ENCODE assay signal across 25 cellular contexts in genomic region chr3:18670755-18671154, GRCh38.
DNase-seq lines count a peak whose midpoint lies in the region; ATAC-seq lines count a peak whose summit lies in the region.
"Had no signal": no experiment of that assay in that cellular context is flagged by ENCODE, and none has a peak within 500 bp of the region (broad histone marks: within the 10 kb centered on the region; RNA-seq: fewer than 3 reads in every experiment).

No MANE protein-coding gene starts in this region.

- peak overlapping the region; percentile 34 for H3K4me3 Mint-ChIP-seq in activated CD4-positive, alpha-beta T cell treated with anti-CD3 and anti-CD28 coated beads for 36 hours
- no peak overlapping the region for H3K4me3 Mint-ChIP-seq in activated naive CD4-positive, alpha-beta T cell treated with anti-CD3 and anti-CD28 coated beads, Interleukin-2, amount 10 ng/mL, durations not matched to agents 7 days and 5 days
- H3K4me3 Mint-ChIP-seq in activated T-helper 1 cell treated with anti-CD3 and anti-CD28 coated beads, Interleukin-12 subunit alpha, Interleukin-12 subunit beta, Interleukin-2, Interleukin-4 antibody, amounts not matched to agents 30 ng/mL and 10 ng/mL and 1 ng/mL, durations not matched to agents 14 hours and 24 hours and 36 hours: peak overlapping the region; percentile 40
- H3K4me3 Mint-ChIP-seq in stimulated activated effector memory CD8-positive, alpha-beta T cell treated with anti-CD3 and anti-CD28 coated beads, Interleukin-12 subunit alpha, Interleukin-12 subunit beta, amount 100 ng/mL, for 72 hours: peak overlapping the region; percentile 40
- H3K4me3 Mint-ChIP-seq: B cell; CD8-positive, alpha-beta memory T cell had no signal

- H3K9me3 Mint-ChIP-seq in activated CD4-positive, alpha-beta T cell treated with anti-CD3 and anti-CD28 coated beads for 36 hours (ENCODE audit: low read depth): peaks cover 3% of the 10 kb centered on the region
- H3K9me3 Mint-ChIP-seq in activated naive CD4-positive, alpha-beta T cell treated with anti-CD3 and anti-CD28 coated beads, Interleukin-2, amount 10 ng/mL, durations not matched to agents 7 days and 5 days: peaks cover 7% of the 10 kb centered on the region
- H3K9me3 Mint-ChIP-seq in activated T-helper 1 cell treated with anti-CD3 and anti-CD28 coated beads, Interleukin-12 subunit alpha, Interleukin-12 subunit beta, Interleukin-2, Interleukin-4 antibody, amounts not matched to agents 30 ng/mL and 10 ng/mL and 1 ng/mL, durations not matched to agents 14 hours and 24 hours and 36 hours: peaks cover 10% of the 10 kb centered on the region
- H3K9me3 Mint-ChIP-seq in stimulated activated effector memory CD8-positive, alpha-beta T cell treated with anti-CD3 and anti-CD28 coated beads, Interleukin-12 subunit alpha, Interleukin-12 subunit beta, amount 100 ng/mL, for 72 hours: peaks cover 5% of the 10 kb centered on the region
- H3K9me3 Mint-ChIP-seq: CD8-positive, alpha-beta memory T cell had no signal

- H3K27me3 Mint-ChIP-seq in activated CD4-positive, alpha-beta T cell treated with anti-CD3 and anti-CD28 coated beads for 36 hours: no peaks in the 10 kb centered on the region
- H3K27me3 Mint-ChIP-seq in activated naive CD4-positive, alpha-beta T cell treated with anti-CD3 and anti-CD28 coated beads, Interleukin-2, amount 10 ng/mL, durations not matched to agents 7 days and 5 days: no peaks in the 10 kb centered on the region
- H3K27me3 Mint-ChIP-seq in activated T-helper 1 cell treated with anti-CD3 and anti-CD28 coated beads, Interleukin-12 subunit alpha, Interleukin-12 subunit beta, Interleukin-2, Interleukin-4 antibody, amounts not matched to agents 30 ng/mL and 10 ng/mL and 1 ng/mL, durations not matched to agents 14 hours and 24 hours and 36 hours (ENCODE audit: insufficient read depth): no peaks in the 10 kb centered on the region
- H3K27me3 Mint-ChIP-seq: B cell; CD8-positive, alpha-beta memory T cell had no signal

- CTCF ChIA-PET in activated CD4-positive, alpha-beta T cell treated with anti-CD3 and anti-CD28 coated beads for 36 hours (lab: Charles Lee): interaction anchor here (1.3 to 3.0 kb wide), 5 partner anchors 8 to 88 kb away, joined by 3 to 12 read pairs (median 6); no protein-coding TSS in a partner anchor
- CTCF ChIA-PET in activated naive CD4-positive, alpha-beta T cell treated with anti-CD3 and anti-CD28 coated beads, Interleukin-2, amount 10 ng/mL, durations not matched to agents 7 days and 5 days (lab: Charles Lee): interaction anchor here (0.9 to 1.3 kb wide), 2 partner anchors 11 to 62 kb away, joined by 3 to 4 read pairs; no protein-coding TSS in a partner anchor

- intact Hi-C loops in activated CD4-positive, alpha-beta T cell treated with anti-CD3 and anti-CD28 coated beads for 36 hours (cut with DNase I, micrococcal nuclease): loop anchor here in 1 of 2 experiments (1.0 to 10.0 kb wide), 2 partner anchors 9 to 314 kb away; no protein-coding TSS in a partner anchor
- intact Hi-C loops in activated T-helper 1 cell treated with anti-CD3 and anti-CD28 coated beads, Interleukin-12 subunit alpha, Interleukin-12 subunit beta, Interleukin-2, Interleukin-4 antibody, amounts not matched to agents 30 ng/mL and 10 ng/mL and 1 ng/mL, durations not matched to agents 14 hours and 24 hours and 36 hours (cut with micrococcal nuclease): no loop called here

- peaks cover 11% of the 10 kb centered on the region for H3K36me3 Mint-ChIP-seq in activated CD4-positive, alpha-beta T cell treated with anti-CD3 and anti-CD28 coated beads for 36 hours (ENCODE audit: low read depth)
- H3K36me3 Mint-ChIP-seq in activated naive CD4-positive, alpha-beta T cell treated with anti-CD3 and anti-CD28 coated beads, Interleukin-2, amount 10 ng/mL, durations not matched to agents 7 days and 5 days: peaks cover 8% of the 10 kb centered on the region
- H3K36me3 Mint-ChIP-seq in activated T-helper 1 cell treated with anti-CD3 and anti-CD28 coated beads, Interleukin-12 subunit alpha, Interleukin-12 subunit beta, Interleukin-2, Interleukin-4 antibody, amounts not matched to agents 30 ng/mL and 10 ng/mL and 1 ng/mL, durations not matched to agents 14 hours and 24 hours and 36 hours (ENCODE audit: low read depth): peaks cover 11% of the 10 kb centered on the region
- H3K36me3 Mint-ChIP-seq in stimulated activated effector memory CD8-positive, alpha-beta T cell treated with anti-CD3 and anti-CD28 coated beads, Interleukin-12 subunit alpha, Interleukin-12 subunit beta, amount 100 ng/mL, for 72 hours: no peaks in the 10 kb centered on the region
- H3K36me3 Mint-ChIP-seq: CD8-positive, alpha-beta memory T cell had no signal

- H3K27ac Mint-ChIP-seq in activated CD4-positive, alpha-beta T cell treated with anti-CD3 and anti-CD28 coated beads for 36 hours: peak overlapping the region; percentile 82
- peak overlapping the region; percentile 56 for H3K27ac Mint-ChIP-seq in activated naive CD4-positive, alpha-beta T cell treated with anti-CD3 and anti-CD28 coated beads, Interleukin-2, amount 10 ng/mL, durations not matched to agents 7 days and 5 days
- peak overlapping the region; percentile 72 for H3K27ac Mint-ChIP-seq in activated T-helper 1 cell treated with anti-CD3 and anti-CD28 coated beads, Interleukin-12 subunit alpha, Interleukin-12 subunit beta, Interleukin-2, Interleukin-4 antibody, amounts not matched to agents 30 ng/mL and 10 ng/mL and 1 ng/mL, durations not matched to agents 14 hours and 24 hours and 36 hours
- H3K27ac Mint-ChIP-seq in stimulated activated effector memory CD8-positive, alpha-beta T cell treated with anti-CD3 and anti-CD28 coated beads, Interleukin-12 subunit alpha, Interleukin-12 subunit beta, amount 100 ng/mL, for 72 hours: peak overlapping the region; percentile 50
- H3K27ac Mint-ChIP-seq: B cell; CD8-positive, alpha-beta memory T cell had no signal

- ATAC-seq in activated CD4-positive, alpha-beta T cell treated with anti-CD3 and anti-CD28 coated beads for 36 hours: peak; percentile 50
- peak; percentile 70 for ATAC-seq in stimulated activated effector memory CD8-positive, alpha-beta T cell treated with anti-CD3 and anti-CD28 coated beads, Interleukin-12 subunit alpha, Interleukin-12 subunit beta, amount 100 ng/mL, for 72 hours
- ATAC-seq: GM12878 had no signal

- H3K4me1 Mint-ChIP-seq in activated CD4-positive, alpha-beta T cell treated with anti-CD3 and anti-CD28 coated beads for 36 hours: peaks cover 69% of the 10 kb centered on the region
- peaks cover 29% of the 10 kb centered on the region for H3K4me1 Mint-ChIP-seq in activated naive CD4-positive, alpha-beta T cell treated with anti-CD3 and anti-CD28 coated beads, Interleukin-2, amount 10 ng/mL, durations not matched to agents 7 days and 5 days
- H3K4me1 Mint-ChIP-seq in activated T-helper 1 cell treated with anti-CD3 and anti-CD28 coated beads, Interleukin-12 subunit alpha, Interleukin-12 subunit beta, Interleukin-2, Interleukin-4 antibody, amounts not matched to agents 30 ng/mL and 10 ng/mL and 1 ng/mL, durations not matched to agents 14 hours and 24 hours and 36 hours (ENCODE audit: low read depth): peaks cover 67% of the 10 kb centered on the region
- peaks cover 46% of the 10 kb centered on the region for H3K4me1 Mint-ChIP-seq in stimulated activated effector memory CD8-positive, alpha-beta T cell treated with anti-CD3 and anti-CD28 coated beads, Interleukin-12 subunit alpha, Interleukin-12 subunit beta, amount 100 ng/mL, for 72 hours

- POLR2A ChIA-PET in activated CD4-positive, alpha-beta T cell treated with anti-CD3 and anti-CD28 coated beads for 36 hours (lab: Charles Lee): interaction anchor here (0.6 to 2.3 kb wide), 6 partner anchors 8 to 232 kb away, joined by 3 to 15 read pairs (median 6); no protein-coding TSS in a partner anchor

- DNase-seq in activated CD4-positive, alpha-beta T cell treated with anti-CD3 and anti-CD28 coated beads for 36 hours: no peak
- no peak for DNase-seq in activated CD4-positive, alpha-beta T cell treated with anti-CD3 and anti-CD28 coated beads for 48 hours
- DNase-seq in activated naive CD4-positive, alpha-beta T cell treated with anti-CD3 and anti-CD28 coated beads, Interleukin-2, amount 10 ng/mL, durations not matched to agents 7 days and 5 days: no peak
- no peak for DNase-seq in activated naive CD4-positive, alpha-beta T cell treated with anti-CD3 and anti-CD28 coated beads, Interleukin-2, amount 50 U/mL, for 16 hours
- no peak for DNase-seq in activated T-helper 1 cell treated with anti-CD3 and anti-CD28 coated beads, Interleukin-12 subunit alpha, Interleukin-12 subunit beta, Interleukin-2, Interleukin-4 antibody, amounts not matched to agents 30 ng/mL and 10 ng/mL and 1 ng/mL, durations not matched to agents 14 hours and 24 hours and 36 hours (ENCODE audit: low spot score)
- DNase-seq in stimulated activated effector memory CD8-positive, alpha-beta T cell treated with anti-CD3 and anti-CD28 coated beads, Interleukin-12 subunit alpha, Interleukin-12 subunit beta, amount 100 ng/mL, for 72 hours (ENCODE audit: low spot score in 2 of 2): no peak
- no peak for DNase-seq in NCI-H345 treated with DMSO at 0.1 percent for 48 hours (lab: John Stamatoyannopoulos, UW; ENCODE audit: unreplicated experiment)
- DNase-seq in NAMALWA (ENCODE audit: low spot score): no peak
- DNase-seq: CD8-positive, alpha-beta memory T cell; DMS 273 treated with DMSO at 0.1 percent for 48 hours; DMS79; EL; GDM1; IMR-90; KG1; MG63; NCI-H1048; NCI-H1417; NCI-H1694; NCI-H2029 treated with DMSO at 0.1 percent for 48 hours; NCI-H526 treated with DMSO at 0.1 percent for 48 hours; Right ventricle myocardium superior; RPMI8226 had no signal
